1 cellular context compared by ENCODE assay signal in the genomic region with DNA sequence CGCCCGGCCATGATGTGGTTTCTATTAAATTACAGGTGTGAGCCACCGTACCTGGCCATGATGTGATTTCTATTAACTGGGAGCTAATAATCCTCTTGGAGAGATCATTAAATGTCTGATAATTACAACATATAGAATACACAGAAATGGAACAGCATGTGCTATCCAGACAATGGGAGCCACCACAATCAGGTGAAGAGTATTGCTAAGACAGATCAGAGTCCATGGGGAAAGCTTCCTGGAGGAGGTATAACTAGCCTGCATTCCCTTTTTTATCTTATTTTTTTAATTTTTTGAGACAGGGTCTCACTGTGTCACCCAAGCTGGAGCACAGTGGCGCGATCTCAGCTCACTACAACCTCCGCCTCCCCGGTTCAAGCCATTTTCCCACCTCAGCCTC.
TF ChIP-seq lines count a peak whose summit lies in the region.

No MANE protein-coding gene starts in this region.

TF ChIP-seq in HepG2, 621 proteins besides CTCF, POLR2A, EP300 and RAD21 (continued from another document):
- TF ChIP-seq, protein P1, sequence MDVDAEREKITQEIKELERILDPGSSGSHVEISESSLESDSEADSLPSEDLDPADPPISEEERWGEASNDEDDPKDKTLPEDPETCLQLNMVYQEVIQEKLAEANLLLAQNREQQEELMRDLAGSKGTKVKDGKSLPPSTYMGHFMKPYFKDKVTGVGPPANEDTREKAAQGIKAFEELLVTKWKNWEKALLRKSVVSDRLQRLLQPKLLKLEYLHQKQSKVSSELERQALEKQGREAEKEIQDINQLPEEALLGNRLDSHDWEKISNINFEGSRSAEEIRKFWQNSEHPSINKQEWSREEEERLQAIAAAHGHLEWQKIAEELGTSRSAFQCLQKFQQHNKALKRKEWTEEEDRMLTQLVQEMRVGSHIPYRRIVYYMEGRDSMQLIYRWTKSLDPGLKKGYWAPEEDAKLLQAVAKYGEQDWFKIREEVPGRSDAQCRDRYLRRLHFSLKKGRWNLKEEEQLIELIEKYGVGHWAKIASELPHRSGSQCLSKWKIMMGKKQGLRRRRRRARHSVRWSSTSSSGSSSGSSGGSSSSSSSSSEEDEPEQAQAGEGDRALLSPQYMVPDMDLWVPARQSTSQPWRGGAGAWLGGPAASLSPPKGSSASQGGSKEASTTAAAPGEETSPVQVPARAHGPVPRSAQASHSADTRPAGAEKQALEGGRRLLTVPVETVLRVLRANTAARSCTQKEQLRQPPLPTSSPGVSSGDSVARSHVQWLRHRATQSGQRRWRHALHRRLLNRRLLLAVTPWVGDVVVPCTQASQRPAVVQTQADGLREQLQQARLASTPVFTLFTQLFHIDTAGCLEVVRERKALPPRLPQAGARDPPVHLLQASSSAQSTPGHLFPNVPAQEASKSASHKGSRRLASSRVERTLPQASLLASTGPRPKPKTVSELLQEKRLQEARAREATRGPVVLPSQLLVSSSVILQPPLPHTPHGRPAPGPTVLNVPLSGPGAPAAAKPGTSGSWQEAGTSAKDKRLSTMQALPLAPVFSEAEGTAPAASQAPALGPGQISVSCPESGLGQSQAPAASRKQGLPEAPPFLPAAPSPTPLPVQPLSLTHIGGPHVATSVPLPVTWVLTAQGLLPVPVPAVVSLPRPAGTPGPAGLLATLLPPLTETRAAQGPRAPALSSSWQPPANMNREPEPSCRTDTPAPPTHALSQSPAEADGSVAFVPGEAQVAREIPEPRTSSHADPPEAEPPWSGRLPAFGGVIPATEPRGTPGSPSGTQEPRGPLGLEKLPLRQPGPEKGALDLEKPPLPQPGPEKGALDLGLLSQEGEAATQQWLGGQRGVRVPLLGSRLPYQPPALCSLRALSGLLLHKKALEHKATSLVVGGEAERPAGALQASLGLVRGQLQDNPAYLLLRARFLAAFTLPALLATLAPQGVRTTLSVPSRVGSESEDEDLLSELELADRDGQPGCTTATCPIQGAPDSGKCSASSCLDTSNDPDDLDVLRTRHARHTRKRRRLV (CRISPR knock-in tag; IDR thresholded peaks at IDR 0.05), result no peak
- no peak for TF ChIP-seq CREM (IDR thresholded peaks at IDR 0.05)
- no peak for TF ChIP-seq CREM (CRISPR knock-in tag; IDR thresholded peaks at IDR 0.05)
- no peak for TF ChIP-seq MTERF4 (CRISPR knock-in tag; IDR thresholded peaks at IDR 0.05)
- TF ChIP-seq ZNF296 (CRISPR knock-in tag; conservative IDR thresholded peaks at IDR 0.05), result no peak
- TF ChIP-seq ZNF556 (CRISPR knock-in tag; IDR thresholded peaks at IDR 0.05; ENCODE audit: borderline replicate concordance), result no peak
- no peak for TF ChIP-seq JARID2 (CRISPR knock-in tag; IDR thresholded peaks at IDR 0.05; ENCODE audit: insufficient replicate concordance)
- no peak for TF ChIP-seq ZNF274 (CRISPR knock-in tag; IDR thresholded peaks at IDR 0.05)
- no peak for TF ChIP-seq ZMAT3 (CRISPR knock-in tag; conservative IDR thresholded peaks at IDR 0.05)
TF ChIP-seq in HepG2: peak in this region for 0.
